ENCODE assay signal across 14 cellular contexts in the genomic region with DNA sequence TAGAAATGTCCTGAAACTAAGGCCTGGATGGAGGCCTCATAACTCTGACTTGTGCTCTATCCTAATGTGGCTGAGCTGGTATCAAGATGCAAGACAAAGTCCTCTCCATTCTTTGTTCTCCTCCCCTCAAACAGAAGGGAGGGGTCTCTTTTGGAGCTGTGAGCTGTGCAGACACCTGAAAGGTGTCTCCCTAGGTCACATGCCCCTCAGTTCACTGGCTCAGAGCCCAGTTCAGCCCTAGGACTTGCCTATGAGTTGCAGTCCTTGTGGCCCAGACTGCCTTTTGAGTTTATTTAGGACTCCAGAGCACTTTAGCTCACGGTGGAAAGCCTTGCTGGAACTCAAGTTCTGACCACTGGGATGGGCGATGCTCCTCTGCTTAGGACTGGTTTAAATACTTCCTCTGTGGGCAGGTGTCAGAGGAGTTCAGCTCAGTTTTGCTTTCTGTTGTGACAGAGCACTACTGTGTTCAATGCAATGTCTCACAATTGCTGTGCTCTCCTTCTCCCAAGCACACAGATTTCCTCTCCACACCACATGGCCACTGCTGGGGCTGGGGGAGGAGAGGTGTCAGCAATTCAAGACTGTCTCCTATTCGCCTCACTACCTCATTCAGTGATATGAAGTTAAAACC.
DNase-seq lines count a peak whose midpoint lies in the region; ATAC-seq and TF ChIP-seq lines count a peak whose summit lies in the region.
"Had no signal": no experiment of that assay in that cellular context is flagged by ENCODE, and none has a peak within 500 bp of the region (broad histone marks: within the 10 kb centered on the region; RNA-seq: fewer than 3 reads in every experiment).

No MANE protein-coding gene starts in this region.

- H3K4me1 ChIP-seq in PC-3 (ENCODE audit: insufficient read depth, low read length) = no peaks in the 10 kb centered on the region

- no peaks in the 10 kb centered on the region for H4K20me1 ChIP-seq in PC-3 (ENCODE audit: low read length)

- no peak for TF ChIP-seq CTCF in PC-3 (conservative IDR thresholded peaks at IDR 0.05; ENCODE audit: low read depth, low read length)

- CTCF ChIA-PET in PC-3 (lab: Charles Lee) = no interaction called here

- ATAC-seq in GM19043 (IDR thresholded peaks at IDR 0.05; ENCODE audit: low read depth, unreplicated experiment) (peak; percentile 98), GM21825 (IDR thresholded peaks at IDR 0.05; ENCODE audit: unreplicated experiment) (peak; percentile 95), HG03175 (IDR thresholded peaks at IDR 0.05; ENCODE audit: unreplicated experiment) (peak; percentile 96), naive B cell (ENCODE audit: low read depth in 2 of 2) (peak; percentile 78 to 83), left cardiac atrium (no peak), PC-3 (no peak)

- H3K36me3 Mint-ChIP-seq in naive B cell = peaks cover 0 to 11% of the 10 kb centered on the region in 2 donors

- no peak overlapping the region for H2AFZ ChIP-seq in PC-3 (ENCODE audit: low read length)

- intact Hi-C loops in left cardiac atrium (cut with DNase I) (no loop called here), PC-3 (cut with micrococcal nuclease) (no loop called here)

- DNase-seq in naive B cell (no peak), left cardiac atrium (no peak), PC-3 (no peak), substantia nigra (lab: John Stamatoyannopoulos, UW) (no peak)
- DNase-seq in activated T-cell treated with anti-CD3 and anti-CD28 coated beads, Interleukin-2, amount 50 U/mL, for 1 hour = no peak
- DNase-seq: aorta; DMS79; H9; NCI-H748 treated with DMSO at 0.1 percent for 48 hours; small intestine; stimulated activated CD8-positive, alpha-beta memory T cell treated with anti-CD3 and anti-CD28 coated beads, Interleukin-4, amount 100 ng/mL, for 48 hours had no signal

- BruUV-seq in PC-3 (replicated peaks; lab: Mats Ljungman, UMichigan) = no TSS peak

- H3K4me1 Mint-ChIP-seq in naive B cell = peaks cover 17 to 35% (median 21%) of the 10 kb centered on the region in 3 donors

- H3K36me3 ChIP-seq in PC-3 (ENCODE audit: low read depth, low read length) = no peaks in the 10 kb centered on the region

- H3K27me3 ChIP-seq in PC-3 (ENCODE audit: low read length) = peaks cover 23% of the 10 kb centered on the region; the same call in 1 of the 2 replicates

- peak overlapping the region in 4 of 8 donors; percentile 9 to 64 (median 46) for H3K4me3 Mint-ChIP-seq in naive B cell
- H3K4me3 Mint-ChIP-seq: H9 had no signal

- H3K9me3 ChIP-seq in PC-3 (ENCODE audit: low read length) = no peaks in the 10 kb centered on the region

- no peak overlapping the region for H3K9ac ChIP-seq in PC-3 (ENCODE audit: low read length)

- H3K27ac ChIP-seq in PC-3 (ENCODE audit: low read length) (no peak overlapping the region), substantia nigra (ENCODE audit: low read depth, low read length, poor library complexity, severe bottlenecking) (no peak overlapping the region)

- no peaks in the 10 kb centered on the region for H3K79me2 ChIP-seq in PC-3 (ENCODE audit: low read length)

- peaks cover 0 to 5% (median 0%) of the 10 kb centered on the region in 7 donors for H3K9me3 Mint-ChIP-seq in naive B cell
- H3K9me3 Mint-ChIP-seq: H9 had no signal

- H3K4me3 ChIP-seq in PC-3 (ENCODE audit: low read length) = no peak overlapping the region

- no peak overlapping the region for H3K4me2 ChIP-seq in PC-3 (ENCODE audit: low read length)

- H3K9me2 ChIP-seq in PC-3 (replicated peaks; ENCODE audit: low read length) = no peaks in the 10 kb centered on the region

- H3F3A ChIP-seq in PC-3 (ENCODE audit: low read length, unreplicated experiment) = no peaks in the 10 kb centered on the region

- peaks cover 0 to 27% (median 13%) of the 10 kb centered on the region in 3 donors for H3K27me3 Mint-ChIP-seq in naive B cell

- POLR2A ChIA-PET in PC-3 (lab: Charles Lee; ENCODE audit: unreplicated experiment) = no interaction called here

- peak overlapping the region in 2 of 6 donors; percentile 53 to 71 for H3K27ac Mint-ChIP-seq in naive B cell
- H3K27ac Mint-ChIP-seq: H9 had no signal

Comparison
In these comparisons a context has a peak if more than half of its experiments do, and no peak if none do; other contexts are left out.
1. ATAC-seq: peak in GM19043 (single experiment), GM21825 (single experiment), HG03175 (single experiment) and naive B cell (2 of 2); none in left cardiac atrium (0 of 2) and PC-3 (single experiment).